In genomic region chr1:9870572-9870971, GRCh38 we compare ENCODE assay signal across 31 cellular contexts.
"Had no signal": no experiment of that assay in that cellular context is flagged by ENCODE, and none has a peak within 500 bp of the region (broad histone marks: within the 10 kb centered on the region; RNA-seq: fewer than 3 reads in every experiment).

No MANE protein-coding gene starts in this region.

- H3K9me3 ChIP-seq: ovary, prostate gland, sigmoid colon, tibial artery, upper lobe of right lung had no signal

- H3K4me2 ChIP-seq: smooth muscle cell had no signal

- H3K36me3 ChIP-seq: ovary, prostate gland had no signal

- H3K27ac ChIP-seq: ovary, prostate gland, sigmoid colon, tibial artery, upper lobe of right lung had no signal

- H3K27me3 Mint-ChIP-seq: activated CD8-positive, alpha-beta T cell treated with anti-CD3 and anti-CD28 coated beads for 36 hours; activated T-helper 17 cell treated with anti-CD3 and anti-CD28 coated beads, Interleukin-2, amount 50 U/mL, for 72 hours; naive thymus-derived CD4-positive, alpha-beta T cell; stimulated activated memory B cell treated with anti-CD40 and anti-IgM and Interleukin-4, amounts not matched to agents 10 μg/mL and 1 μg/mL and 100 μg/mL, for 72 hours; stimulated activated naive CD8-positive, alpha-beta T cell treated with anti-CD3 and anti-CD28 coated beads, Interleukin-15, amount 100 ng/mL, for 72 hours; T-helper 17 cell had no signal

- H3K36me3 Mint-ChIP-seq: activated naive CD4-positive, alpha-beta T cell treated with anti-CD3 and anti-CD28 coated beads, Interleukin-2, amount 50 U/mL, for 72 hours; stimulated activated memory B cell treated with anti-CD40 and anti-IgM and Interleukin-4, amounts not matched to agents 10 μg/mL and 1 μg/mL and 100 μg/mL, for 72 hours; WTC11 had no signal

- H3K27ac Mint-ChIP-seq: activated CD8-positive, alpha-beta T cell treated with anti-CD3 and anti-CD28 coated beads for 36 hours; mesothelial cell of epicardium; naive thymus-derived CD4-positive, alpha-beta T cell; stimulated activated memory B cell treated with anti-CD40 and anti-IgM and Interleukin-4, amounts not matched to agents 10 μg/mL and 1 μg/mL and 100 μg/mL, for 72 hours; stimulated activated naive CD8-positive, alpha-beta T cell treated with anti-CD3 and anti-CD28 coated beads, Interleukin-15, amount 100 ng/mL, for 72 hours; T-helper 17 cell had no signal

- DNase-seq: activated CD4-positive, alpha-beta T cell treated with anti-CD3 and anti-CD28 coated beads, Interleukin-2, amount 50 U/mL, for 1 hour; activated CD8-positive, alpha-beta T cell treated with anti-CD3 and anti-CD28 coated beads for 36 hours; activated naive CD4-positive, alpha-beta T cell; activated T-cell treated with anti-CD3 and anti-CD28 coated beads, Interleukin-2, amount 50 U/mL, for 4 hours; dermis blood vessel endothelial cell; effector CD4-positive, alpha-beta T cell; head of caudate nucleus; hippocampal formation; left colon; naive thymus-derived CD4-positive, alpha-beta T cell; ovary; retina; sigmoid colon; stimulated activated CD4-positive, alpha-beta T cell treated with anti-CD3 and anti-CD28 coated beads, Interleukin-1b, Interleukin-23, amount 100 ng/mL, for 48 hours; stimulated activated CD4-positive, alpha-beta T cell treated with anti-CD3 and anti-CD28 coated beads, Interleukin-4, amount 100 ng/mL, for 4 hours; stimulated activated CD8-positive, alpha-beta memory T cell treated with anti-CD3 and anti-CD28 coated beads, Interleukin-4, amount 100 ng/mL, for 48 hours; stimulated activated naive CD8-positive, alpha-beta T cell treated with anti-CD3 and anti-CD28 coated beads, Interleukin-15, amount 100 ng/mL, for 72 hours; substantia nigra; T-helper 17 cell; tibial artery; upper lobe of right lung had no signal

- ATAC-seq: activated CD8-positive, alpha-beta T cell treated with anti-CD3 and anti-CD28 coated beads for 36 hours; activated naive CD4-positive, alpha-beta T cell treated with anti-CD3 and anti-CD28 coated beads, Interleukin-2, amount 50 U/mL, for 72 hours; activated T-cell treated with anti-CD3 and anti-CD28 coated beads, Interleukin-2, amount 50 U/mL, for 4 hours; activated T-helper 17 cell treated with anti-CD3 and anti-CD28 coated beads, Interleukin-2, amount 50 U/mL, for 72 hours; naive thymus-derived CD4-positive, alpha-beta T cell; stimulated activated memory B cell treated with anti-CD40 and anti-IgM and Interleukin-4, amounts not matched to agents 10 μg/mL and 1 μg/mL and 100 μg/mL, for 72 hours; stimulated activated naive CD8-positive, alpha-beta T cell treated with anti-CD3 and anti-CD28 coated beads, Interleukin-15, amount 100 ng/mL, for 72 hours; T-helper 17 cell; upper lobe of right lung; WTC11 had no signal

- H3K9me3 Mint-ChIP-seq: activated CD8-positive, alpha-beta T cell treated with anti-CD3 and anti-CD28 coated beads for 36 hours; activated naive CD4-positive, alpha-beta T cell treated with anti-CD3 and anti-CD28 coated beads, Interleukin-2, amount 50 U/mL, for 72 hours; activated T-cell treated with anti-CD3 and anti-CD28 coated beads, Interleukin-2, amount 50 U/mL, for 4 hours; activated T-helper 17 cell treated with anti-CD3 and anti-CD28 coated beads, Interleukin-2, amount 50 U/mL, for 72 hours; mesothelial cell of epicardium; stimulated activated memory B cell treated with anti-CD40 and anti-IgM and Interleukin-4, amounts not matched to agents 10 μg/mL and 1 μg/mL and 100 μg/mL, for 72 hours; stimulated activated naive CD8-positive, alpha-beta T cell treated with anti-CD3 and anti-CD28 coated beads, Interleukin-15, amount 100 ng/mL, for 72 hours; WTC11 had no signal

- FAIRE-seq: colon, endometrium, kidney had no signal

- H3K4me3 Mint-ChIP-seq: activated CD8-positive, alpha-beta T cell treated with anti-CD3 and anti-CD28 coated beads for 36 hours; activated T-cell treated with anti-CD3 and anti-CD28 coated beads, Interleukin-2, amount 50 U/mL, for 4 hours; activated T-helper 17 cell treated with anti-CD3 and anti-CD28 coated beads, Interleukin-2, amount 50 U/mL, for 72 hours; mesothelial cell of epicardium; naive thymus-derived CD4-positive, alpha-beta T cell; stimulated activated memory B cell treated with anti-CD40 and anti-IgM and Interleukin-4, amounts not matched to agents 10 μg/mL and 1 μg/mL and 100 μg/mL, for 72 hours; stimulated activated naive CD8-positive, alpha-beta T cell treated with anti-CD3 and anti-CD28 coated beads, Interleukin-15, amount 100 ng/mL, for 72 hours; T-helper 17 cell; WTC11 had no signal

- H3K27me3 ChIP-seq: ovary, sigmoid colon, tibial artery, upper lobe of right lung had no signal

- H3K4me3 ChIP-seq: ovary, prostate gland, sigmoid colon, smooth muscle cell, tibial artery, upper lobe of right lung had no signal
